Comparison of ENCODE assay signal across 10 cellular contexts in genomic region chr2:12714391-12715221, GRCh38. TPM values are rescaled to one million over a fixed set of nuclear protein-coding genes. Genes with fewer than 3 reads are reported as not detected.
DNase-seq lines count a peak whose midpoint lies in the region; ATAC-seq, FAIRE-seq and TF ChIP-seq lines count a peak whose summit lies in the region.
"Had no signal": no experiment of that assay in that cellular context is flagged by ENCODE, and none has a peak within 500 bp of the region (broad histone marks: within the 10 kb centered on the region; RNA-seq: fewer than 3 reads in every experiment).

No MANE protein-coding gene starts in this region.

- H3K4me3 Mint-ChIP-seq in naive thymus-derived CD8-positive, alpha-beta T cell = peak overlapping the region in 7 of 10 donors; percentile 27 to 100 (median 53)

- peaks cover 33 to 62% (median 51%) of the 10 kb centered on the region in 4 donors for H3K4me1 Mint-ChIP-seq in naive thymus-derived CD8-positive, alpha-beta T cell

- no peaks in the 10 kb centered on the region for H3K9me3 Mint-ChIP-seq in naive thymus-derived CD8-positive, alpha-beta T cell

- no peak for TF ChIP-seq CTCF in A549 (IDR thresholded peaks at IDR 0.05)

- H3K27ac ChIP-seq in A549 (no peak overlapping the region), cingulate gyrus (ENCODE audit: low read depth, low read length) (peak overlapping the region; percentile 67)

- POLR2A ChIA-PET in A549 (lab: Yijun Ruan, JAX) = interaction anchor here (0.7 kb wide), 1 partner anchor 12 kb away, joined by 4 read pairs; no protein-coding TSS in a partner anchor
- POLR2A ChIA-PET in naive thymus-derived CD8-positive, alpha-beta T cell (lab: Charles Lee) = interaction anchor here (1.1 to 4.2 kb wide), 3 partner anchors 10 to 21 kb away, joined by 3 to 43 read pairs (median 3); no protein-coding TSS in a partner anchor

- H3K27ac Mint-ChIP-seq in naive thymus-derived CD8-positive, alpha-beta T cell = peak overlapping the region in 5 of 10 donors; percentile 21 to 93 (median 29)
- H3K27ac Mint-ChIP-seq: activated naive CD8-positive, alpha-beta T cell had no signal

- H3K36me3 Mint-ChIP-seq in naive thymus-derived CD8-positive, alpha-beta T cell = no peaks in the 10 kb centered on the region
- H3K36me3 Mint-ChIP-seq: activated naive CD8-positive, alpha-beta T cell had no signal

- no peaks in the 10 kb centered on the region for H3K27me3 Mint-ChIP-seq in naive thymus-derived CD8-positive, alpha-beta T cell
- H3K27me3 Mint-ChIP-seq: activated naive CD8-positive, alpha-beta T cell had no signal

- peaks cover 15% of the 10 kb centered on the region for H3K4me1 ChIP-seq in A549

- no peak for DNase-seq in A549 (ENCODE audit: low read depth in 1 of 2, low spot score in 1 of 2)
- peak; percentile 66 for DNase-seq in LHCN-M2 (ENCODE audit: low read depth)
- no peak for DNase-seq in naive thymus-derived CD8-positive, alpha-beta T cell
- DNase-seq in DMS53 treated with DMSO at 0.1 percent for 48 hours (lab: John Stamatoyannopoulos, UW; ENCODE audit: unreplicated experiment) = no peak
- DNase-seq in stimulated activated CD4-positive, alpha-beta T cell treated with anti-CD3 and anti-CD28 coated beads, Interleukin-15, amount 100 ng/mL, for 24 hours = no peak
- DNase-seq in DMS 273 treated with DMSO at 0.1 percent for 48 hours (lab: John Stamatoyannopoulos, UW) = no peak
- DNase-seq: Caco-2 had no signal

- TF ChIP-seq RAD21 in A549 (conservative IDR thresholded peaks at IDR 0.05 in 1 of 2, IDR thresholded peaks at IDR 0.05 in 1 of 2) = no peak

- H3K4me3 ChIP-seq in A549 = no peak overlapping the region

- CTCF ChIA-PET in A549 (lab: Yijun Ruan, JAX) = interaction anchor here (1.1 to 3.2 kb wide), 4 partner anchors 11 to 292 kb away, joined by 3 to 31 read pairs (median 6); no protein-coding TSS in a partner anchor

- H3K4me2 ChIP-seq in A549 = no peak overlapping the region

- WGBS in A549 (ENCODE audit: missing lambda C conversion rate) = 39% methylated on average over 10 of the region's 10 CpGs

- no peak for ATAC-seq in A549
- ATAC-seq in naive thymus-derived CD8-positive, alpha-beta T cell = no peak
- no peak for ATAC-seq in GM19351 (IDR thresholded peaks at IDR 0.05; ENCODE audit: unreplicated experiment)

- H3K9me3 ChIP-seq in A549 = no peaks in the 10 kb centered on the region; the same call in 2 of the 3 replicates
- H3K9me3 ChIP-seq: Caco-2 had no signal

- TF ChIP-seq EP300 in A549 (IDR thresholded peaks at IDR 0.05) = no peak

- FAIRE-seq in A549 (lab: Jason Lieb, UNC) = no peak

- TF ChIP-seq POLR2A in A549 (IDR thresholded peaks at IDR 0.05; ENCODE audit: low read length) = no peak

TF ChIP-seq in A549, 52 proteins besides CTCF, POLR2A, EP300 and RAD21:
- TF ChIP-seq CEBPB (IDR thresholded peaks at IDR 0.05) (no peak), CHD4 (IDR thresholded peaks at IDR 0.05; ENCODE audit: borderline replicate concordance) (no peak), MAFK (IDR thresholded peaks at IDR 0.05; ENCODE audit: partially characterized antibody) (no peak), HOXB13 (CRISPR knock-in tag; IDR thresholded peaks at IDR 0.05; ENCODE audit: low read depth) (no peak), KDM1A (IDR thresholded peaks at IDR 0.05; ENCODE audit: low read depth) (no peak), FOSL2 (IDR thresholded peaks at IDR 0.05) (no peak), FOSL2 (CRISPR knock-in tag; IDR thresholded peaks at IDR 0.05) (peak; percentile 17; the same call in 1 of the 2 replicates), TFCP2L1 (CRISPR knock-in tag; IDR thresholded peaks at IDR 0.05) (no peak)

RNA-seq across cellular contexts. Expression of gene TRIB2, which starts 2.1 kb away (rescaled TPM):
- polyA plus RNA-seq in A549 (2011; rRNA removed) (0.17 and 0.28 TPM in 2 replicates), A549 (2017; fragmentation: RNase III; extraction: RNeasy Plus Mini Kit Qiagen cat#74134 plus additional on column Dnase treatment) (0.03 to 0.32 TPM (median 0.20 TPM) in 3 replicates)
- 0.19 and 0.21 TPM in 2 replicates for polyA plus RNA-seq in A549 (2012; cell fraction: cytosol; rRNA removed)
- 0.17 and 0.95 TPM in 2 replicates for polyA plus RNA-seq in A549 (2012; cell fraction: nucleus; rRNA removed)
- polyA minus RNA-seq in A549 (2011; rRNA and poly(A)+ RNA removed) = 0.08 and 0.19 TPM in 2 replicates
- total RNA-seq in LHCN-M2 (2014; rRNA removed) = 15.6 and 15.8 TPM in 2 replicates
- 5.5 TPM for polyA plus RNA-seq in LHCN-M2 (2012)
- total RNA-seq in naive thymus-derived CD8-positive, alpha-beta T cell = 10 to 100 TPM; 77.0 to 85.1 TPM
- polyA plus RNA-seq in naive thymus-derived CD8-positive, alpha-beta T cell = 10 to 100 TPM; 22.5 to 30.5 (median 27.4) TPM
